20 cellular contexts compared by ENCODE assay signal in the genomic region with DNA sequence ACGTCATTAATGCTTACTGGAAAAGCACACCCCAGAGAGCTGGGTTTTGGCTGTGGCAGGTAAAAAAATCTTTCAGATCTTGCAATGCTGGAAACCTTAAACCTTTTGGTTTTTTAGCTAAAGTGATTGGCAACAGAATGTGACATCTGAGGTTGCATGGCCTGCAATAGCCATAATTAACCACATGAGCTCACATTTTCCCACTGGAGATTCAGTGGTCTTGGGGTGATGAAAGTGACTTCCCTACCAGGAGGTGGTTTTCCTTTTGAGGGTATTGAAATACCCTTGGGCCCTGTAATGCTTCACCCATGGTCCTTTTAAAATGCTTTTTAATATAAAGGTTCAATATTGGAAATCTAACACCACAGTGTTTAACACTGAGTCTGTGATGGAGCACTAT.
"Had no signal": no experiment of that assay in that cellular context is flagged by ENCODE, and none has a peak within 500 bp of the region (broad histone marks: within the 10 kb centered on the region; RNA-seq: fewer than 3 reads in every experiment).

No MANE protein-coding gene starts in this region.

- H3K36me3 ChIP-seq: adrenal gland had no signal

- H3K27ac ChIP-seq: adrenal gland, breast epithelium had no signal

- H3K27me3 Mint-ChIP-seq: activated B cell treated with CpG ODN at 0.5 μM for 24 hours; activated CD4-positive, alpha-beta memory T cell treated with anti-CD3 and anti-CD28 coated beads for 36 hours; activated CD4-positive, alpha-beta T cell treated with anti-CD3 and anti-CD28 coated beads, Interleukin-2, amount 10 ng/mL, durations not matched to agents 7 days and 5 days; activated naive CD8-positive, alpha-beta T cell treated with anti-CD3 and anti-CD28 coated beads, Interleukin-2, amount 10 ng/mL, durations not matched to agents 7 days and 5 days; T-helper 17 cell had no signal

- H3K9me3 Mint-ChIP-seq: activated naive CD8-positive, alpha-beta T cell treated with anti-CD3 and anti-CD28 coated beads, Interleukin-2, amount 10 ng/mL, durations not matched to agents 7 days and 5 days had no signal

- H3K4me1 ChIP-seq: adrenal gland, breast epithelium had no signal

- H3K4me3 ChIP-seq: adrenal gland, breast epithelium had no signal

- H3K27ac Mint-ChIP-seq: activated B cell treated with CpG ODN at 0.5 μM for 24 hours; activated CD4-positive, alpha-beta memory T cell treated with anti-CD3 and anti-CD28 coated beads for 36 hours; activated CD4-positive, alpha-beta T cell treated with anti-CD3 and anti-CD28 coated beads, Interleukin-2, amount 10 ng/mL, durations not matched to agents 7 days and 5 days; activated naive CD8-positive, alpha-beta T cell treated with anti-CD3 and anti-CD28 coated beads, Interleukin-2, amount 10 ng/mL, durations not matched to agents 7 days and 5 days; T-helper 17 cell had no signal

- DNase-seq: activated B cell treated with CpG ODN at 0.5 μM for 24 hours; activated CD4-positive, alpha-beta memory T cell treated with anti-CD3 and anti-CD28 coated beads for 36 hours; activated CD4-positive, alpha-beta T cell treated with anti-CD3 and anti-CD28 coated beads for 1 hour; activated CD4-positive, alpha-beta T cell treated with anti-CD3 and anti-CD28 coated beads, Interleukin-2, amount 10 ng/mL, durations not matched to agents 7 days and 5 days; activated naive CD4-positive, alpha-beta T cell treated with anti-CD3 and anti-CD28 coated beads, Interleukin-2, amount 50 U/mL, for 16 hours; activated naive CD8-positive, alpha-beta T cell treated with anti-CD3 and anti-CD28 coated beads, Interleukin-2, amount 10 ng/mL, durations not matched to agents 7 days and 5 days; activated T-cell treated with anti-CD3 and anti-CD28 coated beads for 4 hours; adrenal gland; anterior cingulate cortex; central memory CD4-positive, alpha-beta T cell; Karpas-422; NCI-H1105; NCI-H1436; NCI-H187; NCI-H2081; NCI-H510A treated with DMSO at 0.1 percent for 48 hours; SHP77; T-helper 17 cell; T-helper 9 cell had no signal

- H3K4me1 Mint-ChIP-seq: activated B cell treated with CpG ODN at 0.5 μM for 24 hours; activated CD4-positive, alpha-beta T cell treated with anti-CD3 and anti-CD28 coated beads, Interleukin-2, amount 10 ng/mL, durations not matched to agents 7 days and 5 days; T-helper 17 cell had no signal

- H3K27me3 ChIP-seq: adrenal gland, breast epithelium had no signal

- H3K4me3 Mint-ChIP-seq: activated B cell treated with CpG ODN at 0.5 μM for 24 hours; activated CD4-positive, alpha-beta memory T cell treated with anti-CD3 and anti-CD28 coated beads for 36 hours; activated CD4-positive, alpha-beta T cell treated with anti-CD3 and anti-CD28 coated beads, Interleukin-2, amount 10 ng/mL, durations not matched to agents 7 days and 5 days; activated naive CD8-positive, alpha-beta T cell treated with anti-CD3 and anti-CD28 coated beads, Interleukin-2, amount 10 ng/mL, durations not matched to agents 7 days and 5 days; T-helper 17 cell had no signal
